2 cellular contexts compared by ENCODE assay signal in genomic region chr6:146289816-146290588, GRCh38.
TF ChIP-seq lines count a peak whose summit lies in the region.

No MANE protein-coding gene starts in this region.

TF ChIP-seq in liver, 16 proteins besides CTCF, POLR2A, EP300 and RAD21 (continued from another document):
- no peak for TF ChIP-seq ZBTB33 (IDR thresholded peaks at IDR 0.05)
- TF ChIP-seq, protein P1, sequence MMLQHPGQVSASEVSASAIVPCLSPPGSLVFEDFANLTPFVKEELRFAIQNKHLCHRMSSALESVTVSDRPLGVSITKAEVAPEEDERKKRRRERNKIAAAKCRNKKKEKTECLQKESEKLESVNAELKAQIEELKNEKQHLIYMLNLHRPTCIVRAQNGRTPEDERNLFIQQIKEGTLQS (IDR thresholded peaks at IDR 0.05): no peak
- no peak for TF ChIP-seq YY1 (IDR thresholded peaks at IDR 0.05)
- no peak for TF ChIP-seq RXRA (IDR thresholded peaks at IDR 0.05)
- no peak for TF ChIP-seq HNF4A (conservative IDR thresholded peaks at IDR 0.05)
- TF ChIP-seq, protein P2, sequence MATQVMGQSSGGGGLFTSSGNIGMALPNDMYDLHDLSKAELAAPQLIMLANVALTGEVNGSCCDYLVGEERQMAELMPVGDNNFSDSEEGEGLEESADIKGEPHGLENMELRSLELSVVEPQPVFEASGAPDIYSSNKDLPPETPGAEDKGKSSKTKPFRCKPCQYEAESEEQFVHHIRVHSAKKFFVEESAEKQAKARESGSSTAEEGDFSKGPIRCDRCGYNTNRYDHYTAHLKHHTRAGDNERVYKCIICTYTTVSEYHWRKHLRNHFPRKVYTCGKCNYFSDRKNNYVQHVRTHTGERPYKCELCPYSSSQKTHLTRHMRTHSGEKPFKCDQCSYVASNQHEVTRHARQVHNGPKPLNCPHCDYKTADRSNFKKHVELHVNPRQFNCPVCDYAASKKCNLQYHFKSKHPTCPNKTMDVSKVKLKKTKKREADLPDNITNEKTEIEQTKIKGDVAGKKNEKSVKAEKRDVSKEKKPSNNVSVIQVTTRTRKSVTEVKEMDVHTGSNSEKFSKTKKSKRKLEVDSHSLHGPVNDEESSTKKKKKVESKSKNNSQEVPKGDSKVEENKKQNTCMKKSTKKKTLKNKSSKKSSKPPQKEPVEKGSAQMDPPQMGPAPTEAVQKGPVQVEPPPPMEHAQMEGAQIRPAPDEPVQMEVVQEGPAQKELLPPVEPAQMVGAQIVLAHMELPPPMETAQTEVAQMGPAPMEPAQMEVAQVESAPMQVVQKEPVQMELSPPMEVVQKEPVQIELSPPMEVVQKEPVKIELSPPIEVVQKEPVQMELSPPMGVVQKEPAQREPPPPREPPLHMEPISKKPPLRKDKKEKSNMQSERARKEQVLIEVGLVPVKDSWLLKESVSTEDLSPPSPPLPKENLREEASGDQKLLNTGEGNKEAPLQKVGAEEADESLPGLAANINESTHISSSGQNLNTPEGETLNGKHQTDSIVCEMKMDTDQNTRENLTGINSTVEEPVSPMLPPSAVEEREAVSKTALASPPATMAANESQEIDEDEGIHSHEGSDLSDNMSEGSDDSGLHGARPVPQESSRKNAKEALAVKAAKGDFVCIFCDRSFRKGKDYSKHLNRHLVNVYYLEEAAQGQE (IDR thresholded peaks at IDR 0.05): no peak
- TF ChIP-seq GABPA (IDR thresholded peaks at IDR 0.05 in 1 of 2, conservative IDR thresholded peaks at IDR 0.05 in 1 of 2): peak in 1 of 2 donors; percentile 12

TF ChIP-seq in HepG2, 621 proteins besides CTCF, POLR2A, EP300 and RAD21 (continued from another document):
- TF ChIP-seq, protein P3, sequence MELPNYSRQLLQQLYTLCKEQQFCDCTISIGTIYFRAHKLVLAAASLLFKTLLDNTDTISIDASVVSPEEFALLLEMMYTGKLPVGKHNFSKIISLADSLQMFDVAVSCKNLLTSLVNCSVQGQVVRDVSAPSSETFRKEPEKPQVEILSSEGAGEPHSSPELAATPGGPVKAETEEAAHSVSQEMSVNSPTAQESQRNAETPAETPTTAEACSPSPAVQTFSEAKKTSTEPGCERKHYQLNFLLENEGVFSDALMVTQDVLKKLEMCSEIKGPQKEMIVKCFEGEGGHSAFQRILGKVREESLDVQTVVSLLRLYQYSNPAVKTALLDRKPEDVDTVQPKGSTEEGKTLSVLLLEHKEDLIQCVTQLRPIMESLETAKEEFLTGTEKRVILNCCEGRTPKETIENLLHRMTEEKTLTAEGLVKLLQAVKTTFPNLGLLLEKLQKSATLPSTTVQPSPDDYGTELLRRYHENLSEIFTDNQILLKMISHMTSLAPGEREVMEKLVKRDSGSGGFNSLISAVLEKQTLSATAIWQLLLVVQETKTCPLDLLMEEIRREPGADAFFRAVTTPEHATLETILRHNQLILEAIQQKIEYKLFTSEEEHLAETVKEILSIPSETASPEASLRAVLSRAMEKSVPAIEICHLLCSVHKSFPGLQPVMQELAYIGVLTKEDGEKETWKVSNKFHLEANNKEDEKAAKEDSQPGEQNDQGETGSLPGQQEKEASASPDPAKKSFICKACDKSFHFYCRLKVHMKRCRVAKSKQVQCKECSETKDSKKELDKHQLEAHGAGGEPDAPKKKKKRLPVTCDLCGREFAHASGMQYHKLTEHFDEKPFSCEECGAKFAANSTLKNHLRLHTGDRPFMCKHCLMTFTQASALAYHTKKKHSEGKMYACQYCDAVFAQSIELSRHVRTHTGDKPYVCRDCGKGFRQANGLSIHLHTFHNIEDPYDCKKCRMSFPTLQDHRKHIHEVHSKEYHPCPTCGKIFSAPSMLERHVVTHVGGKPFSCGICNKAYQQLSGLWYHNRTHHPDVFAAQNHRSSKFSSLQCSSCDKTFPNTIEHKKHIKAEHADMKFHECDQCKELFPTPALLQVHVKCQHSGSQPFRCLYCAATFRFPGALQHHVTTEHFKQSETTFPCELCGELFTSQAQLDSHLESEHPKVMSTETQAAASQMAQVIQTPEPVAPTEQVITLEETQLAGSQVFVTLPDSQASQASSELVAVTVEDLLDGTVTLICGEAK (IDR thresholded peaks at IDR 0.05): no peak
- TF ChIP-seq, protein P3 (CRISPR knock-in tag; IDR thresholded peaks at IDR 0.05): no peak
TF ChIP-seq in HepG2: peak in this region for 0.
